36 cellular contexts compared by ENCODE assay signal in genomic region chr5:10610058-10610457, GRCh38.
"Had no signal": no experiment of that assay in that cellular context is flagged by ENCODE, and none has a peak within 500 bp of the region (broad histone marks: within the 10 kb centered on the region; RNA-seq: fewer than 3 reads in every experiment).

No MANE protein-coding gene starts in this region.

- H3K36me3 Mint-ChIP-seq: activated naive CD4-positive, alpha-beta T cell treated with anti-CD3 and anti-CD28 coated beads, Interleukin-2, amount 50 U/mL, for 24 hours; activated naive CD8-positive, alpha-beta T cell treated with anti-CD3 and anti-CD28 coated beads, Interleukin-2, amount 10 ng/mL, durations not matched to agents 7 days and 5 days had no signal

- H3K9me3 ChIP-seq: ascending aorta had no signal

- H2AFZ ChIP-seq: PC-9 had no signal

- H3K4me3 Mint-ChIP-seq: activated B cell treated with CpG ODN at 0.5 μM for 24 hours; activated CD4-positive, alpha-beta memory T cell treated with anti-CD3 and anti-CD28 coated beads, Interleukin-2, amount 10 ng/mL, durations not matched to agents 7 days and 5 days; activated naive CD4-positive, alpha-beta T cell treated with anti-CD3 and anti-CD28 coated beads, Interleukin-2, amount 50 U/mL, for 24 hours; activated naive CD8-positive, alpha-beta T cell treated with anti-CD3 and anti-CD28 coated beads, Interleukin-2, amount 10 ng/mL, durations not matched to agents 7 days and 5 days; activated T-cell treated with anti-CD3 and anti-CD28 coated beads, Interleukin-2, amount 50 U/mL, for 24 hours; central memory CD8-positive, alpha-beta T cell had no signal

- H3K9me3 Mint-ChIP-seq: activated B cell treated with CpG ODN at 0.5 μM for 24 hours; activated CD4-positive, alpha-beta memory T cell treated with anti-CD3 and anti-CD28 coated beads, Interleukin-2, amount 10 ng/mL, durations not matched to agents 7 days and 5 days; activated naive CD4-positive, alpha-beta T cell treated with anti-CD3 and anti-CD28 coated beads, Interleukin-2, amount 50 U/mL, for 24 hours; activated naive CD8-positive, alpha-beta T cell treated with anti-CD3 and anti-CD28 coated beads, Interleukin-2, amount 10 ng/mL, durations not matched to agents 7 days and 5 days; activated T-cell treated with anti-CD3 and anti-CD28 coated beads, Interleukin-2, amount 50 U/mL, for 24 hours; activated T-helper 2 cell treated with anti-CD3 and anti-CD28 coated beads, Interferon-gamma antibody, Interleukin-2, Interleukin-4, amounts not matched to agents 10 μg/mL and 5 μg/mL and 100 μg/mL, durations not matched to agents 14 hours and 24 hours and 36 hours; central memory CD8-positive, alpha-beta T cell had no signal

- ATAC-seq: K562, Right ventricle myocardium inferior, SK-N-SH treated with all-trans-retinoic acid at 6 μM for 48 hours had no signal

- H3K4me2 ChIP-seq: PC-9 had no signal

- H3K27ac ChIP-seq: ascending aorta, PC-9, RWPE1, VCaP had no signal

- H3K27me3 Mint-ChIP-seq: activated B cell treated with CpG ODN at 0.5 μM for 24 hours; activated CD4-positive, alpha-beta memory T cell treated with anti-CD3 and anti-CD28 coated beads, Interleukin-2, amount 10 ng/mL, durations not matched to agents 7 days and 5 days; central memory CD8-positive, alpha-beta T cell had no signal

- H3K4me1 Mint-ChIP-seq: central memory CD8-positive, alpha-beta T cell had no signal

- H3K27ac Mint-ChIP-seq: activated B cell treated with CpG ODN at 0.5 μM for 24 hours; activated CD4-positive, alpha-beta memory T cell treated with anti-CD3 and anti-CD28 coated beads, Interleukin-2, amount 10 ng/mL, durations not matched to agents 7 days and 5 days; activated naive CD4-positive, alpha-beta T cell treated with anti-CD3 and anti-CD28 coated beads, Interleukin-2, amount 50 U/mL, for 24 hours; activated naive CD8-positive, alpha-beta T cell treated with anti-CD3 and anti-CD28 coated beads, Interleukin-2, amount 10 ng/mL, durations not matched to agents 7 days and 5 days; activated T-cell treated with anti-CD3 and anti-CD28 coated beads, Interleukin-2, amount 50 U/mL, for 24 hours; activated T-helper 2 cell treated with anti-CD3 and anti-CD28 coated beads, Interferon-gamma antibody, Interleukin-2, Interleukin-4, amounts not matched to agents 10 μg/mL and 5 μg/mL and 100 μg/mL, durations not matched to agents 14 hours and 24 hours and 36 hours had no signal

- H3K36me3 ChIP-seq: ascending aorta, cardiac muscle cell had no signal

- DNase-seq: activated B cell treated with CpG ODN at 0.5 μM for 24 hours; activated CD4-positive, alpha-beta memory T cell treated with anti-CD3 and anti-CD28 coated beads, Interleukin-2, amount 10 ng/mL, durations not matched to agents 7 days and 5 days; activated CD4-positive, alpha-beta T cell treated with anti-CD3 and anti-CD28 coated beads for 4 hours; activated CD4-positive, alpha-beta T cell treated with anti-CD3 and anti-CD28 coated beads, Interleukin-2, amount 50 U/mL, for 1 hour; activated CD4-positive, CD25-positive, alpha-beta regulatory T cell treated with anti-CD3 and anti-CD28 coated beads, Interleukin-2, amount 50 U/mL, for 72 hours; activated CD8-positive, alpha-beta memory T cell treated with anti-CD3 and anti-CD28 coated beads for 24 hours; activated gamma-delta T cell; activated naive CD4-positive, alpha-beta T cell treated with Interleukin-2 at 50 U/mL for 16 hours; activated naive CD8-positive, alpha-beta T cell treated with anti-CD3 and anti-CD28 coated beads, Interleukin-2, amount 10 ng/mL, durations not matched to agents 7 days and 5 days; activated T-cell treated with anti-CD3 and anti-CD28 coated beads, Interleukin-2, amount 50 U/mL, for 24 hours; amygdala; NCI-H1105; NCI-H1417 treated with DMSO at 0.1 percent for 48 hours; NCI-H187 treated with DMSO at 0.1 percent for 48 hours; NCI-H2081; NCI-H2171 treated with DMSO at 0.1 percent for 48 hours; NCI-H2227 treated with DMSO at 0.1 percent for 48 hours; NCI-H446 treated with DMSO at 0.1 percent for 48 hours; NCI-H524 treated with DMSO at 0.1 percent for 48 hours; NK-92 treated with Interleukin-12 subunit alpha and Interleukin-12 subunit beta, amount 100 ng/mL, for 24 hours; PC-9; SIG-M5; SW 1271; T-helper 1 cell; T-helper 2 cell; T-helper 9 cell had no signal

- H3K4me3 ChIP-seq: ascending aorta, cardiac muscle cell, K562, PC-9 had no signal

- H3K27me3 ChIP-seq: ascending aorta, cardiac muscle cell had no signal
